In the genomic region with DNA sequence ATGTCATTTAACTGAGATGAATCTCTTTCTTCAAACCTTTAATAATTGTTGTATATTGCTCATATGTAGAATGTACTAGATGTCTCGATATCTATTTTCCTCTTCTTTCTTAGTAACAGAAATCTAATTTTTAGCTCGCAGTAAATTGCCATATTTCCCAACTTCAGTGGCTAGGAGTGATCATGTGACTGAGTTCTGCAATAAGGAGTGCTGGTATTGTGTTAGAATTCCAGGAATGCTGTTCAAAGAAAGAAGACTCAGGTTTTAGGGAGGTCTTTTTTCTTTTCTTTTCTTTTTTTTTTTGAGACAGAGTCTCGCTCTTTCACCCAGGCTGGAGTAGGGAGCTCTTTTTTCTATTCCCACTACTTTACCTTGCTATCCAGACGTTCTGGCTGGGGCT, we compare ENCODE assay signal across 20 cellular contexts.
A peak's percentile ranks its signal among the peaks of the same experiment; 100 is the strongest.
DNase-seq lines count a peak whose midpoint lies in the region; ATAC-seq and TF ChIP-seq lines count a peak whose summit lies in the region.
"Had no signal": no experiment of that assay in that cellular context is flagged by ENCODE, and none has a peak within 500 bp of the region (broad histone marks: within the 10 kb centered on the region; RNA-seq: fewer than 3 reads in every experiment).

No MANE protein-coding gene starts in this region.

- H3K4me2 ChIP-seq in neuronal stem cell (ENCODE audit: insufficient read depth, low read length, poor library complexity, severe bottlenecking), result no peak overlapping the region
- H3K4me2 ChIP-seq: A549, PC-9 had no signal

- no peak overlapping the region for H2BK120ac ChIP-seq in neuronal stem cell (ENCODE audit: low read depth, low read length)

- H3K27me3 ChIP-seq in neuronal stem cell (ENCODE audit: control insufficient read depth in 3 of 3, insufficient read depth in 3 of 3, low read depth in 1 of 3, low read length in 3 of 3), result no peaks in the 10 kb centered on the region
- H3K27me3 ChIP-seq: SJCRH30 had no signal

- TF ChIP-seq CTCF in endothelial cell (IDR thresholded peaks at IDR 0.05; ENCODE audit: unreplicated experiment), result no peak

- H3K18ac ChIP-seq in neuronal stem cell (ENCODE audit: low read length), result no peak overlapping the region

- no peak overlapping the region for H3K4me3 Mint-ChIP-seq in endothelial cell (ENCODE audit: unreplicated experiment)

- no peak overlapping the region for H2BK15ac ChIP-seq in neuronal stem cell (ENCODE audit: low read length)

- no peak overlapping the region for H3K4ac ChIP-seq in neuronal stem cell (ENCODE audit: low read length)

- DNase-seq in ELF-1 (ENCODE audit: low read depth, low spot score) (peak; percentile 6), NCI-H226 (peak; percentile 55), endothelial cell (ENCODE audit: low spot score) (no peak), neuronal stem cell (ENCODE audit: low spot score) (no peak), Right ventricle myocardium superior (no peak), SIG-M5 (lab: John Stamatoyannopoulos, UW) (no peak)
- DNase-seq in activated CD4-positive, alpha-beta T cell treated with anti-CD3 and anti-CD28 coated beads for 1 hour, result no peak
- DNase-seq: C1 segment of cervical spinal cord, DMS79 treated with DMSO at 0.1 percent for 48 hours, Karpas-422, NCI-H187, NCI-H2107, NCI-H2227 treated with DMSO at 0.1 percent for 48 hours, NCI-H524 treated with DMSO at 0.1 percent for 48 hours, PC-9, SJCRH30 had no signal

- peaks cover 2% of the 10 kb centered on the region for H3K36me3 Mint-ChIP-seq in endothelial cell (ENCODE audit: low read depth, unreplicated experiment)

- no peaks in the 10 kb centered on the region for H3K27me3 Mint-ChIP-seq in endothelial cell (ENCODE audit: unreplicated experiment)

- intact Hi-C loops in Right ventricle myocardium superior (cut with DNase I), result no loop called here

- no peaks in the 10 kb centered on the region for H3K9me3 Mint-ChIP-seq in endothelial cell (ENCODE audit: unreplicated experiment)

- peak overlapping the region; percentile 37 for H3K27ac ChIP-seq in neuronal stem cell (replicated peaks; ENCODE audit: low read length)
- H3K27ac ChIP-seq: A549, PC-9, RWPE1, SJCRH30 had no signal

- no peaks in the 10 kb centered on the region for H3K9me3 ChIP-seq in neuronal stem cell (replicated peaks in 1 of 2; ENCODE audit: control insufficient read depth in 2 of 2, insufficient read depth in 1 of 2, low read depth in 1 of 2, low read length in 2 of 2)
- H3K9me3 ChIP-seq: A549, HAP-1, SJCRH30 had no signal

- peaks cover 9% of the 10 kb centered on the region for H3K4me1 Mint-ChIP-seq in endothelial cell (ENCODE audit: unreplicated experiment)

- H2BK5ac ChIP-seq in neuronal stem cell (ENCODE audit: low read length), result no peak overlapping the region

- H4K91ac ChIP-seq in neuronal stem cell (ENCODE audit: low read depth, low read length, poor library complexity), result no peak overlapping the region

- no peak overlapping the region for H3K14ac ChIP-seq in neuronal stem cell (ENCODE audit: low read length)

- no peak overlapping the region for H2AFZ ChIP-seq in neuronal stem cell (ENCODE audit: low read length)
- H2AFZ ChIP-seq: PC-9 had no signal

- H3K27ac Mint-ChIP-seq in endothelial cell (ENCODE audit: unreplicated experiment), result peak overlapping the region; percentile 5

- no peak overlapping the region for H3K23ac ChIP-seq in neuronal stem cell (ENCODE audit: low read depth, low read length, poor library complexity)

- H3K79me1 ChIP-seq in neuronal stem cell (ENCODE audit: low read depth, low read length), result no peaks in the 10 kb centered on the region

- H3K4me3 ChIP-seq in neuronal stem cell (ENCODE audit: low read length in 2 of 2), result no peak overlapping the region
- H3K4me3 ChIP-seq: A549, HAP-1, PC-9, SJCRH30 had no signal

- H2BK12ac ChIP-seq in neuronal stem cell (ENCODE audit: low read length), result no peak overlapping the region

- H2AK5ac ChIP-seq in neuronal stem cell (ENCODE audit: low read depth, low read length), result no peak overlapping the region

- no peak overlapping the region for H3K9ac ChIP-seq in neuronal stem cell (ENCODE audit: low read depth, low read length, poor library complexity)

- H3K36me3 ChIP-seq in neuronal stem cell (replicated peaks in 1 of 2; ENCODE audit: control insufficient read depth in 2 of 2, insufficient read depth in 2 of 2, low read length in 2 of 2), result no peaks in the 10 kb centered on the region
- H3K36me3 ChIP-seq: HAP-1, SJCRH30 had no signal

- ATAC-seq in Right ventricle myocardium superior (ENCODE audit: poor library complexity) (no peak), GM19328 (IDR thresholded peaks at IDR 0.05; ENCODE audit: unreplicated experiment) (no peak)
- ATAC-seq: A549 had no signal

- H3K4me1 ChIP-seq in neuronal stem cell (ENCODE audit: control insufficient read depth in 2 of 2, insufficient read depth in 1 of 2, low read depth in 1 of 2, low read length in 2 of 2), result peaks cover 0 to 16% of the 10 kb centered on the region in 2 donors

- no peak overlapping the region for H4K8ac ChIP-seq in neuronal stem cell (ENCODE audit: low read depth, low read length)

- WGBS in neuronal stem cell (ENCODE audit: extremely low coverage in 2 of 2, insufficient read length in 2 of 2, insufficient replicate concordance in 1 of 2), 2 donors, result no CpG with 5 or more reads among the region's 4 CpGs

Comparison
In these comparisons a context has a peak if more than half of its experiments do, and no peak if none do; other contexts are left out.
1. DNase-seq: peak in ELF-1 (single experiment) and NCI-H226 (single experiment); none in endothelial cell (single experiment), neuronal stem cell (single experiment), activated CD4-positive, alpha-beta T cell treated with anti-CD3 and anti-CD28 coated beads for 1 hour (single experiment), Right ventricle myocardium superior (single experiment) and SIG-M5 (single experiment).